In genomic region chr1:46171351-46171750, GRCh38 we compare ENCODE assay signal across 18 cellular contexts. TPM values are rescaled to one million over a fixed set of nuclear protein-coding genes. Genes with fewer than 3 reads are reported as not detected.
DNase-seq lines count a peak whose midpoint lies in the region; ATAC-seq, FAIRE-seq and TF ChIP-seq lines count a peak whose summit lies in the region.
"Had no signal": no experiment of that assay in that cellular context is flagged by ENCODE, and none has a peak within 500 bp of the region (broad histone marks: within the 10 kb centered on the region; RNA-seq: fewer than 3 reads in every experiment).

No MANE protein-coding gene starts in this region.

- H3K79me1 ChIP-seq in H1 (ENCODE audit: low read depth, low read length): 0 out of 2 replicates have a peak, but pooled peaks cover 3% of the 10 kb centered on the region

- peak overlapping the region; percentile 81; the same call in 1 of the 2 replicates for H2BK20ac ChIP-seq in H1 (ENCODE audit: low read length)

- POLR2A ChIA-PET in H1 (lab: Charles Lee; ENCODE audit: partially characterized antibody) (interaction anchor here (0.9 to 1.7 kb wide), 3 partner anchors 9 to 39 kb away, joined by 3 to 7 read pairs (median 3); partner anchors contain the start of gene PIK3R3), GM10248 (lab: Yijun Ruan, JAX) (interaction anchor here (1.0 kb wide), 1 partner anchor 39 kb away, joined by 3 read pairs; the partner anchor contains the start of gene PIK3R3)

- H3K27ac ChIP-seq in 22Rv1 (peak overlapping the region; percentile 65), H1 (ENCODE audit: low read depth, low read length) (no peak overlapping the region), pancreas (peak overlapping the region; percentile 17 to 52 (median 30)), ascending aorta (no peak overlapping the region)
- H3K27ac ChIP-seq: foreskin keratinocyte had no signal

- no peak overlapping the region for H2BK15ac ChIP-seq in H1 (ENCODE audit: low read length)

- no peaks in the 10 kb centered on the region for H3K23me2 ChIP-seq in H1 (ENCODE audit: low read depth, low read length)

- H2BK120ac ChIP-seq in H1 (replicated peaks; ENCODE audit: low read depth, low read length): no peak overlapping the region

- no peak overlapping the region for H3K14ac ChIP-seq in H1 (ENCODE audit: insufficient read length)

- CTCF ChIA-PET in H1 (lab: Charles Lee; ENCODE audit: partially characterized antibody) (interaction anchor here (0.9 to 8.7 kb wide), 5 partner anchors 10 to 135 kb away, joined by 3 to 67 read pairs (median 6); no protein-coding TSS in a partner anchor), GM10248 (lab: Yijun Ruan, JAX) (interaction anchor here (1.7 to 16.5 kb wide), 2 partner anchors 12 to 134 kb away, joined by 5 to 256 read pairs; no protein-coding TSS in a partner anchor)

- no peak overlapping the region; the same call in 1 of the 2 replicates for H2BK5ac ChIP-seq in H1 (ENCODE audit: low read depth, low read length)

- TF ChIP-seq CTCF in 22Rv1 (IDR thresholded peaks at IDR 0.05) (no peak), NB4 (IDR thresholded peaks at IDR 0.05; ENCODE audit: low read depth, low read length) (no peak), H1 (IDR thresholded peaks at IDR 0.05; ENCODE audit: control extremely low read depth in 1 of 3, insufficient read depth in 1 of 3, low read depth in 1 of 3, low read length in 3 of 3) (no peak), pancreas (IDR thresholded peaks at IDR 0.05) (no peak), GM10248 (IDR thresholded peaks at IDR 0.05; ENCODE audit: control extremely low read depth, extremely low read depth, low read depth, missing control alignments) (no peak), ascending aorta (IDR thresholded peaks at IDR 0.05) (no peak)

- no peak overlapping the region for H3K4me2 ChIP-seq in H1 (ENCODE audit: insufficient read depth in 1 of 2, low read depth in 2 of 2, low read length in 2 of 2)

- H3K4me3 ChIP-seq in NB4 (ENCODE audit: low read depth, low read length) (no peak overlapping the region), H1 (ENCODE audit: extremely low read depth in 1 of 4, insufficient read depth in 2 of 4, low read depth in 3 of 4, low read length in 4 of 4) (no peak overlapping the region), pancreas (no peak overlapping the region), ascending aorta (no peak overlapping the region)

- no peak for TF ChIP-seq POLR2A in NB4 (IDR thresholded peaks at IDR 0.05; ENCODE audit: extremely low read depth, insufficient read length)
- TF ChIP-seq POLR2A in H1 (IDR thresholded peaks at IDR 0.05; ENCODE audit: control extremely low read depth in 1 of 2, low read depth in 2 of 2, low read length in 2 of 2): no peak

- H3K9me3 ChIP-seq in H1 (ENCODE audit: insufficient read depth in 2 of 2, low read depth in 1 of 2, low read length in 1 of 2): no peaks in the 10 kb centered on the region
- H3K9me3 ChIP-seq in pancreas: no peaks in the 10 kb centered on the region
- no peaks in the 10 kb centered on the region for H3K9me3 ChIP-seq in ascending aorta

- H4K5ac ChIP-seq in H1 (ENCODE audit: insufficient read length, low read depth, low read length): no peak overlapping the region

- H3K9ac ChIP-seq in H1 (replicated peaks in 1 of 4; ENCODE audit: extremely low read depth in 1 of 4, low read depth in 3 of 4, low read length in 3 of 4): no peak overlapping the region

- H3K4ac ChIP-seq in H1 (replicated peaks; ENCODE audit: insufficient read length, low read depth, low read length): no peak overlapping the region

- peak in 2 of 4 donors; percentile 23 to 25 for ATAC-seq in pancreas
- ATAC-seq: naive thymus-derived CD8-positive, alpha-beta T cell had no signal

- no peak overlapping the region for H4K8ac ChIP-seq in H1 (ENCODE audit: extremely low read depth, insufficient read depth, low read length)

- H4K20me1 ChIP-seq in H1 (replicated peaks in 1 of 2; ENCODE audit: control insufficient read depth in 1 of 2, insufficient read depth in 2 of 2, low read length in 2 of 2): peaks cover 0 to 1% of the 10 kb centered on the region in 2 experiments

- no peak overlapping the region for H3K18ac ChIP-seq in H1 (ENCODE audit: extremely low read depth, low read length)

- peaks cover 4 to 32% (median 18%) of the 10 kb centered on the region in 4 experiments for H3K4me1 ChIP-seq in H1 (replicated peaks in 1 of 4; ENCODE audit: control insufficient read depth in 3 of 4, insufficient read depth in 4 of 4, low read length in 3 of 4)
- peaks cover 0 to 7% (median 4%) of the 10 kb centered on the region in 3 donors for H3K4me1 ChIP-seq in pancreas
- H3K4me1 ChIP-seq in ascending aorta: peaks cover 3 to 20% of the 10 kb centered on the region in 2 donors
- H3K4me1 ChIP-seq: foreskin keratinocyte had no signal

- H3K23ac ChIP-seq in H1 (ENCODE audit: insufficient read length): no peak overlapping the region

- no peak overlapping the region for H3K56ac ChIP-seq in H1 (replicated peaks; ENCODE audit: insufficient read length, low read depth, low read length)

- H3K36me3 ChIP-seq in H1 (ENCODE audit: control insufficient read depth in 2 of 4, insufficient read depth in 4 of 4, low read length in 3 of 4) (no peaks in the 10 kb centered on the region), pancreas (no peaks in the 10 kb centered on the region), ascending aorta (no peaks in the 10 kb centered on the region)

- WGBS in H1 (ENCODE audit: extremely low coverage in 1 of 2, insufficient coverage in 1 of 2, insufficient read length in 1 of 2, insufficient replicate concordance in 2 of 2, low coverage in 1 of 2, low lambda C conversion rate in 2 of 2, missing lambda C conversion rate in 1 of 2), 2 experiments: 74% methylated on average over 8 of the region's 8 CpGs; no CpG with 5 or more reads in 1 of the 2 experiments
- WGBS in pancreas, 2 donors: 75 to 84% methylated on average over 8 of the region's 8 CpGs

- DNase-seq in NB4 (ENCODE audit: low read depth) (peak; percentile 79), H1 (ENCODE audit: low read depth in 1 of 2, low spot score in 2 of 2) (no peak), pancreas (no peak), GM10248 (ENCODE audit: extremely low spot score) (no peak), NCI-H1105 (lab: John Stamatoyannopoulos, UW) (no peak), DMS79 treated with DMSO at 0.1 percent for 48 hours (lab: John Stamatoyannopoulos, UW) (no peak), ascending aorta (ENCODE audit: low spot score in 2 of 2) (no peak)
- DNase-seq: ACHN; activated CD4-positive, alpha-beta T cell treated with anti-CD3 and anti-CD28 coated beads, Interleukin-2, amount 50 U/mL, for 4 hours; effector CD8-positive, alpha-beta T cell; naive thymus-derived CD8-positive, alpha-beta T cell; NCI-H1436 treated with DMSO at 0.1 percent for 48 hours; small intestine; T-helper 9 cell had no signal

- no peak for FAIRE-seq in H1 (lab: Jason Lieb, UNC)
- FAIRE-seq in pancreas (lab: Jason Lieb, UNC): no peak
- FAIRE-seq: astrocyte, small intestine had no signal

- no peak overlapping the region for H2BK12ac ChIP-seq in H1 (ENCODE audit: low read depth, low read length)

- H2AFZ ChIP-seq in H1 (ENCODE audit: low read length): 0 out of 2 replicates have a peak overlapping the region, but pooled peaks have one; percentile 46

- H3K27me3 ChIP-seq in H1 (replicated peaks in 1 of 4; ENCODE audit: control insufficient read depth in 3 of 4, extremely low read depth in 1 of 4, insufficient read depth in 3 of 4, low read length in 3 of 4) (peaks cover 0 to 14% (median 9%) of the 10 kb centered on the region in 4 experiments; a peak in 5 of 7 replicates), pancreas (no peaks in the 10 kb centered on the region), ascending aorta (no peaks in the 10 kb centered on the region)

- peak overlapping the region; percentile 23 for H4K91ac ChIP-seq in H1 (replicated peaks; ENCODE audit: insufficient read length, low read length)

- intact Hi-C loops in pancreas (cut with DNase I) (no loop called here), ascending aorta (cut with DNase I) (loop anchor here (10.0 kb wide), 1 partner anchor 487 kb away; the partner anchor contains the start of genes GPBP1L1 and TMEM69)

- H2AK5ac ChIP-seq in H1 (ENCODE audit: low read depth, low read length): no peak overlapping the region

- no peaks in the 10 kb centered on the region for H3K79me2 ChIP-seq in H1 (ENCODE audit: control insufficient read depth in 1 of 2, insufficient read depth in 2 of 2, low read length in 2 of 2)

- no peak for TF ChIP-seq RAD21 in H1 (IDR thresholded peaks at IDR 0.05 in 1 of 2, conservative IDR thresholded peaks at IDR 0.05 in 1 of 2; ENCODE audit: low read depth in 2 of 2, low read length in 2 of 2)

- no peak for TF ChIP-seq EP300 in H1 (IDR thresholded peaks at IDR 0.05; ENCODE audit: borderline replicate concordance in 1 of 2, low read depth in 2 of 2, low read length in 2 of 2)

RNA-seq across cellular contexts. Expression of gene TSPAN1, which starts 3.5 kb away (rescaled TPM):
- not detected in 2 replicates for total RNA-seq in H1 (2021; fragmentation: NEBNext Ultra II Directional; extraction: Animal tissue kit (Norgen Biotek cat#: 25700))
- polyA plus RNA-seq in H1 (2011; rRNA removed): 0.05 and 0.14 TPM in 2 replicates
- polyA plus RNA-seq in H1 (2011; cell fraction: cytosol; rRNA removed): 0.21 TPM
- 0.46 TPM for polyA plus RNA-seq in H1 (2011; cell fraction: nucleus; rRNA removed)
- 0.27 TPM in 1 of 4 replicates, not detected in the others for polyA plus RNA-seq in H1 (2012, experiment 1 of 2)
- not detected for polyA plus RNA-seq in H1 (2012, experiment 2 of 2)
- polyA plus RNA-seq in H1 (2013, experiment 1 of 2): not detected
- polyA plus RNA-seq in H1 (2013, experiment 2 of 2): not detected
- polyA minus RNA-seq in H1 (2011; rRNA and poly(A)+ RNA removed): 0.38 and 0.63 TPM in 2 replicates
- not detected for polyA minus RNA-seq in H1 (2011; cell fraction: cytosol; rRNA and poly(A)+ RNA removed)
- not detected for polyA minus RNA-seq in H1 (2011; cell fraction: nucleus; rRNA and poly(A)+ RNA removed)
- total RNA-seq in pancreas: 1 to 10 TPM; 2.1 to 10.0 (median 6.4) TPM
- 10 to 100 TPM in 1 of 2 donors, 1 to 10 TPM in 1; 4.1 to 12.4 TPM for polyA plus RNA-seq in pancreas
- 8.9 TPM for total RNA-seq in ascending aorta
- total RNA-seq: activated T-helper 2 cell treated with anti-CD3 and anti-CD28 coated beads, Interferon-gamma antibody, Interleukin-2, Interleukin-4, amounts not matched to agents 10 μg/mL and 5 μg/mL and 100 μg/mL, durations not matched to agents 14 hours and 24 hours and 36 hours; naive thymus-derived CD8-positive, alpha-beta T cell had no signal
- polyA plus RNA-seq: naive thymus-derived CD8-positive, alpha-beta T cell had no signal

RNA-seq across cellular contexts. Expression of gene P3R3URF, which starts 4.9 kb away (rescaled TPM):
- total RNA-seq in H1 (2021; fragmentation: NEBNext Ultra II Directional; extraction: Animal tissue kit (Norgen Biotek cat#: 25700)): not detected in 2 replicates
- polyA plus RNA-seq in H1 (2011; rRNA removed) (not detected in 2 replicates), pancreas (not detected)
- polyA plus RNA-seq in H1 (2011; cell fraction: cytosol; rRNA removed): not detected
- polyA plus RNA-seq in H1 (2011; cell fraction: nucleus; rRNA removed): not detected
- not detected in 4 replicates for polyA plus RNA-seq in H1 (2012, experiment 1 of 2)
- polyA plus RNA-seq in H1 (2012, experiment 2 of 2): not detected
- polyA plus RNA-seq in H1 (2013, experiment 1 of 2): not detected
- not detected for polyA plus RNA-seq in H1 (2013, experiment 2 of 2)
- polyA minus RNA-seq in H1 (2011; rRNA and poly(A)+ RNA removed): not detected in 2 replicates
- not detected for polyA minus RNA-seq in H1 (2011; cell fraction: cytosol; rRNA and poly(A)+ RNA removed)
- not detected for polyA minus RNA-seq in H1 (2011; cell fraction: nucleus; rRNA and poly(A)+ RNA removed)
- total RNA-seq in pancreas (not detected), ascending aorta (not detected)
- total RNA-seq: activated T-helper 2 cell treated with anti-CD3 and anti-CD28 coated beads, Interferon-gamma antibody, Interleukin-2, Interleukin-4, amounts not matched to agents 10 μg/mL and 5 μg/mL and 100 μg/mL, durations not matched to agents 14 hours and 24 hours and 36 hours; astrocyte; foreskin keratinocyte; naive thymus-derived CD8-positive, alpha-beta T cell had no signal
- polyA plus RNA-seq: foreskin keratinocyte; naive thymus-derived CD8-positive, alpha-beta T cell; small intestine had no signal

RNA-seq across cellular contexts. Expression of gene POMGNT1, which starts 26.9 kb away (rescaled TPM):
- total RNA-seq in H1 (2021; fragmentation: NEBNext Ultra II Directional; extraction: Animal tissue kit (Norgen Biotek cat#: 25700)): 37.6 and 40.3 TPM in 2 replicates
- polyA plus RNA-seq in H1 (2011; rRNA removed) (28.0 and 32.2 TPM in 2 replicates), pancreas (10 to 100 TPM; 40.9 to 59.2 TPM)
- 34.6 TPM for polyA plus RNA-seq in H1 (2011; cell fraction: cytosol; rRNA removed)
- 68.2 TPM for polyA plus RNA-seq in H1 (2011; cell fraction: nucleus; rRNA removed)
- polyA plus RNA-seq in H1 (2012, experiment 1 of 2): 31.3 to 38.7 TPM (median 36.3 TPM) in 4 replicates
- polyA plus RNA-seq in H1 (2012, experiment 2 of 2): 56.5 TPM
- 44.3 TPM for polyA plus RNA-seq in H1 (2013, experiment 1 of 2)
- polyA plus RNA-seq in H1 (2013, experiment 2 of 2): 47.1 TPM
- 34.4 and 37.8 TPM in 2 replicates for polyA minus RNA-seq in H1 (2011; rRNA and poly(A)+ RNA removed)
- 18.9 TPM for polyA minus RNA-seq in H1 (2011; cell fraction: cytosol; rRNA and poly(A)+ RNA removed)
- polyA minus RNA-seq in H1 (2011; cell fraction: nucleus; rRNA and poly(A)+ RNA removed): 25.3 TPM
- total RNA-seq in pancreas (10 to 100 TPM; 23.5 to 40.6 (median 32.9) TPM), ascending aorta (122 TPM)

RNA-seq across cellular contexts. Expression of gene LURAP1, which starts 31.8 kb away (rescaled TPM):
- total RNA-seq in H1 (2021; fragmentation: NEBNext Ultra II Directional; extraction: Animal tissue kit (Norgen Biotek cat#: 25700)): 3.5 and 5.1 TPM in 2 replicates
- polyA plus RNA-seq in H1 (2011; rRNA removed) (4.9 and 6.4 TPM in 2 replicates), pancreas (under 1 TPM; 0.40 to 0.68 TPM)
- 6.1 TPM for polyA plus RNA-seq in H1 (2011; cell fraction: cytosol; rRNA removed)
- 6.6 TPM for polyA plus RNA-seq in H1 (2011; cell fraction: nucleus; rRNA removed)
- polyA plus RNA-seq in H1 (2012, experiment 1 of 2): 2.9 to 3.5 TPM (median 3.1 TPM) in 4 replicates
- 1.8 TPM for polyA plus RNA-seq in H1 (2012, experiment 2 of 2)
- polyA plus RNA-seq in H1 (2013, experiment 1 of 2): 1.8 TPM
- polyA plus RNA-seq in H1 (2013, experiment 2 of 2): 1.7 TPM
- 2.8 and 4.2 TPM in 2 replicates for polyA minus RNA-seq in H1 (2011; rRNA and poly(A)+ RNA removed)
- 3.0 TPM for polyA minus RNA-seq in H1 (2011; cell fraction: cytosol; rRNA and poly(A)+ RNA removed)
- 6.4 TPM for polyA minus RNA-seq in H1 (2011; cell fraction: nucleus; rRNA and poly(A)+ RNA removed)
- total RNA-seq in pancreas (under 1 TPM; 0.09 to 0.56 (median 0.20) TPM), ascending aorta (7.2 TPM)

RNA-seq across cellular contexts. Expression of gene PIK3R3, which starts 38.9 kb away (rescaled TPM):
- total RNA-seq in H1 (2021; fragmentation: NEBNext Ultra II Directional; extraction: Animal tissue kit (Norgen Biotek cat#: 25700)): 13.5 and 13.6 TPM in 2 replicates
- 3.2 and 5.3 TPM in 2 replicates for polyA plus RNA-seq in H1 (2011; rRNA removed)
- polyA plus RNA-seq in H1 (2011; cell fraction: cytosol; rRNA removed): 4.8 TPM
- polyA plus RNA-seq in H1 (2011; cell fraction: nucleus; rRNA removed): 3.8 TPM
- 6.9 to 11.8 TPM (median 7.8 TPM) in 4 replicates for polyA plus RNA-seq in H1 (2012, experiment 1 of 2)
- polyA plus RNA-seq in H1 (2012, experiment 2 of 2): 1.2 TPM
- polyA plus RNA-seq in H1 (2013, experiment 1 of 2): 5.1 TPM
- 5.4 TPM for polyA plus RNA-seq in H1 (2013, experiment 2 of 2)
- 15.6 and 16.9 TPM in 2 replicates for polyA minus RNA-seq in H1 (2011; rRNA and poly(A)+ RNA removed)
- 6.5 TPM for polyA minus RNA-seq in H1 (2011; cell fraction: cytosol; rRNA and poly(A)+ RNA removed)
- 9.1 TPM for polyA minus RNA-seq in H1 (2011; cell fraction: nucleus; rRNA and poly(A)+ RNA removed)
- total RNA-seq in pancreas: 1 to 10 TPM; 1.2 to 4.9 (median 4.1) TPM
- 1 to 10 TPM; 1.7 to 4.5 TPM for polyA plus RNA-seq in pancreas
- total RNA-seq in ascending aorta: 33.1 TPM

Comparison
In these comparisons a context has a peak if more than half of its experiments do, and no peak if none do; other contexts are left out.
1. H3K27ac ChIP-seq: peak in 22Rv1 (single experiment) and pancreas (4 of 4); none in H1 (single experiment) and ascending aorta (0 of 2).